In the genomic region with DNA sequence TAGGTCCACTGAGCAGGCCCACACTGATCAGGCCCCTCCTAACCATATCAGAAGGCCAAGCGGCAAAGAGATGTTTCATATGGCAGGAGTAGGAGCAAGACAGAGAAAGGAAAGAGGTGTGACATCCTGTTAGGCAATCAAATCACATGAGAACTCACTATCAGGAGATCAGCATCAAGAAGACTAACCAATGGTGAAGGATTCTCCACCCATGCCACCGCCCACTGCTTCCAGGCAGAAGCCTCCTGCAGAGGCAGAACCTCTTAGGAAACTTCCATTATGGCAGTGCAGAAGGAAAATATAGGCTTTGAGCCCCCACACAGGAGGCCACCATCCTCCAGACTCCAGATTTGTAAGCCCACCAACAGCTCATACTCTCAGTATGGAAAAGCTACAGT, we compare ENCODE assay signal across 6 cellular contexts.
DNase-seq lines count a peak whose midpoint lies in the region; ATAC-seq, FAIRE-seq and TF ChIP-seq lines count a peak whose summit lies in the region.
"Not testable (repeated sequence)": the region's sequence is repeated elsewhere in the genome, so short reads cannot be mapped to it uniquely, and the experiment has no call there.

No MANE protein-coding gene starts in this region.

- not testable (repeated sequence) for H2AFZ ChIP-seq in K562 (ENCODE audit: low read depth, low read length)

- H3K9me3 ChIP-seq in K562 (replicated peaks; ENCODE audit: control insufficient read depth, insufficient read depth, low read depth, low read length); esophagus muscularis mucosa; upper lobe of right lung: not testable (repeated sequence)
- peaks cover 0 to 57% (median 7%) of the 10 kb centered on the region in 8 donors for H3K9me3 ChIP-seq in spleen

- DNase-seq in H4 (ENCODE audit: low spot score), result peak; percentile 13
- not testable (repeated sequence) for DNase-seq in K562 (ENCODE audit: extremely low read depth in 1 of 4, low spot score in 3 of 4)
- peak; percentile 87 for DNase-seq in esophagus muscularis mucosa (ENCODE audit: extremely low spot score)
- peak; percentile 0 for DNase-seq in fibroblast of gingiva (ENCODE audit: low read depth)
- peak; percentile 68 for DNase-seq in spleen
- peak; percentile 43 for DNase-seq in upper lobe of right lung

- not testable (repeated sequence) for H4K20me1 ChIP-seq in K562 (replicated peaks; ENCODE audit: control insufficient read depth, insufficient read depth, low read length)

- TF ChIP-seq POLR2A in K562 (conservative IDR thresholded peaks at IDR 0.05); esophagus muscularis mucosa (IDR thresholded peaks at IDR 0.05; ENCODE audit: low read depth); spleen (IDR thresholded peaks at IDR 0.05): not testable (repeated sequence)

- not testable (repeated sequence) for H3K27me3 ChIP-seq in K562 (ENCODE audit: control insufficient read depth in 2 of 2, insufficient read depth in 2 of 2, low read length in 2 of 2); esophagus muscularis mucosa; spleen (replicated peaks in 1 of 7); upper lobe of right lung

- H3K36me3 ChIP-seq in K562 (ENCODE audit: control insufficient read depth, insufficient read depth, low read length); esophagus muscularis mucosa; spleen; upper lobe of right lung: not testable (repeated sequence)

- TF ChIP-seq RAD21 in K562 (CRISPR knock-in tag; conservative IDR thresholded peaks at IDR 0.05 in 1 of 2, IDR thresholded peaks at IDR 0.05 in 1 of 2), result not testable (repeated sequence)

- TF ChIP-seq EP300 in K562 (IDR thresholded peaks at IDR 0.05; ENCODE audit: low read length); esophagus muscularis mucosa (IDR thresholded peaks at IDR 0.05): not testable (repeated sequence)

- POLR2A ChIA-PET in K562 (lab: Yijun Ruan, JAX), result not testable (repeated sequence)

- not testable (repeated sequence) for H3K4me3 ChIP-seq in K562, esophagus muscularis mucosa, spleen, upper lobe of right lung

- not testable (repeated sequence) for BruUV-seq in K562 (replicated peaks; lab: Mats Ljungman, UMichigan)

- H3K27ac ChIP-seq in K562 (ENCODE audit: extremely low read depth, low read depth, low read length); esophagus muscularis mucosa (replicated peaks in 1 of 4); spleen; upper lobe of right lung: not testable (repeated sequence)

- WGBS in K562 (ENCODE audit: insufficient coverage, low coverage, missing lambda C conversion rate), result 24% methylated on average over 2 of the region's 2 CpGs
- WGBS in esophagus muscularis mucosa, result 65% methylated on average over 2 of the region's 2 CpGs
- 67 to 84% (median 73%) methylated on average over 2 of the region's 2 CpGs for WGBS in spleen, 5 donors

- FAIRE-seq in K562 (lab: Jason Lieb, UNC), result not testable (repeated sequence)

- in situ Hi-C loops in K562 (cut with MboI), result not testable (repeated sequence)

- not testable (repeated sequence) for TF ChIP-seq CTCF in K562 (IDR thresholded peaks at IDR 0.05 in 2 of 3, conservative IDR thresholded peaks at IDR 0.05 in 1 of 3; ENCODE audit: insufficient read depth in 2 of 3, low read depth in 1 of 3, low read length in 3 of 3); esophagus muscularis mucosa (IDR thresholded peaks at IDR 0.05); spleen (IDR thresholded peaks at IDR 0.05 in 8 of 11, conservative IDR thresholded peaks at IDR 0.05 in 3 of 11); upper lobe of right lung (IDR thresholded peaks at IDR 0.05)

- not testable (repeated sequence) for H3K4me1 ChIP-seq in K562 (replicated peaks in 1 of 2; ENCODE audit: control insufficient read depth in 2 of 2, insufficient read depth in 2 of 2, low read length in 2 of 2); esophagus muscularis mucosa; spleen; upper lobe of right lung

- not testable (repeated sequence) for H3K79me2 ChIP-seq in K562 (ENCODE audit: control insufficient read depth, insufficient read depth, low read length)

- H3K9ac ChIP-seq in K562 (ENCODE audit: insufficient read depth in 1 of 2, low read depth in 2 of 2, low read length in 2 of 2), result not testable (repeated sequence)

- CTCF ChIA-PET in K562 (lab: Yijun Ruan, JAX; ENCODE audit: low intra/inter-chr PET ratio), result not testable (repeated sequence)

- intact Hi-C loops in K562 (cut with micrococcal nuclease); esophagus muscularis mucosa (cut with DNase I); spleen (cut with DNase I; ENCODE audit: low total_unique reads); upper lobe of right lung (cut with DNase I): not testable (repeated sequence)

- not testable (repeated sequence) for H3K4me2 ChIP-seq in K562 (ENCODE audit: insufficient read depth, low read length)

- not testable (repeated sequence) for ATAC-seq in K562, upper lobe of right lung

- not testable (repeated sequence) for H3K9me1 ChIP-seq in K562 (ENCODE audit: control insufficient read depth, insufficient read depth, low read length)

TF ChIP-seq in K562, 482 proteins besides CTCF, POLR2A, EP300 and RAD21:
- peak; percentile 53 for TF ChIP-seq CEBPB (tag; IDR thresholded peaks at IDR 0.05)
